20 cellular contexts compared by ENCODE assay signal in the genomic region with DNA sequence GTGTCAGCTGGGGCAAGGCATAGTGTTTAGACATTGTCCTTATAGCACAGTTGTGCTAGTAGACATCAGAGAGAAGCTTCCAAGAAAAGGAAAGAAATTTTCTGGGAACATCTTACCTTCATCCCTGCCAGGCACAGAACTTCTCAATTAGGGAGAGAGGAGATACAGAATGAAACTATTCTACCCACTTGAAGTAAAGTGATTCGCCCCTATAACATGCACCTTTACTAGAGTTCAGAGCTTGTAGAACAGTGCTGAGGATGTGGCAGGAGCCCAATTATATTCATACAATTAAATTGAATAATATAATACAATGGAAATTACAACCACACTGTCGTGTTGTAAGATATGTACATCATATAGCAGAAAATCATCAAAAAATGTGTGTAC.
A peak's percentile ranks its signal among the peaks of the same experiment; 100 is the strongest.
DNase-seq lines count a peak whose midpoint lies in the region; ATAC-seq and TF ChIP-seq lines count a peak whose summit lies in the region.
"Had no signal": no experiment of that assay in that cellular context is flagged by ENCODE, and none has a peak within 500 bp of the region (broad histone marks: within the 10 kb centered on the region; RNA-seq: fewer than 3 reads in every experiment).

No MANE protein-coding gene starts in this region.

- H3K27ac Mint-ChIP-seq in MCF 10A (ENCODE audit: low read depth, unreplicated experiment), result peak overlapping the region; percentile 60
- H3K27ac Mint-ChIP-seq: activated naive CD4-positive, alpha-beta T cell treated with anti-CD3 and anti-CD28 coated beads for 36 hours; natural killer cell treated with Interleukin-12 subunit alpha and Interleukin-12 subunit beta and Interleukin-15 and Interleukin-18, amount 100 ng/mL, for 72 hours; stimulated activated memory B cell treated with anti-CD40 and anti-IgM and Interleukin-4, amounts not matched to agents 10 μg/mL and 1 μg/mL and 100 μg/mL, for 72 hours; T-helper 2 cell treated with Interferon-gamma antibody and Interleukin-4, amounts not matched to agents 5 μg/mL and 100 μg/mL, for 36 hours had no signal

- H3K9me3 Mint-ChIP-seq in MCF 10A (ENCODE audit: unreplicated experiment), result peaks cover 3% of the 10 kb centered on the region
- H3K9me3 Mint-ChIP-seq: activated naive CD4-positive, alpha-beta T cell treated with anti-CD3 and anti-CD28 coated beads for 36 hours; activated T-cell treated with anti-CD3 and anti-CD28 coated beads, Interleukin-2, amount 50 U/mL, for 4 hours; stimulated activated memory B cell treated with anti-CD40 and anti-IgM and Interleukin-4, amounts not matched to agents 10 μg/mL and 1 μg/mL and 100 μg/mL, for 72 hours; T-helper 2 cell treated with Interferon-gamma antibody and Interleukin-4, amounts not matched to agents 5 μg/mL and 100 μg/mL, for 36 hours had no signal

- no peak overlapping the region for H3K9ac ChIP-seq in HUES64 (ENCODE audit: low read depth, low read length)
- no peak overlapping the region for H3K9ac ChIP-seq in skeletal muscle tissue (ENCODE audit: low read depth in 1 of 3, low read length in 3 of 3)

- H3K27me3 ChIP-seq in HUES64 (ENCODE audit: insufficient read depth, low read length), result no peaks in the 10 kb centered on the region
- H3K27me3 ChIP-seq in skeletal muscle tissue (ENCODE audit: control insufficient read depth in 3 of 3, insufficient read depth in 3 of 3, low read length in 3 of 3), result no peaks in the 10 kb centered on the region
- H3K27me3 ChIP-seq: ascending aorta, BE2C had no signal

- H3K27ac ChIP-seq in HUES64 (ENCODE audit: low read depth, low read length) (peak overlapping the region; percentile 14; the same call in 1 of the 2 replicates), skeletal muscle tissue (ENCODE audit: low read depth, low read length) (peak overlapping the region; percentile 31)
- H3K27ac ChIP-seq: ascending aorta, thoracic aorta had no signal

- POLR2A ChIA-PET in MCF 10A (lab: Yijun Ruan, JAX), result interaction anchor here (0.7 to 4.0 kb wide), 7 partner anchors 264 to 1068 kb away, joined by 3 to 23 read pairs (median 4); a partner anchor contains a TSS

- intact Hi-C loops in MCF 10A (cut with micrococcal nuclease), result no loop called here

- TF ChIP-seq CTCF in MCF 10A (IDR thresholded peaks at IDR 0.05; ENCODE audit: unreplicated experiment), result no peak
- no peak for TF ChIP-seq CTCF in GM13976 (IDR thresholded peaks at IDR 0.05; ENCODE audit: borderline replicate concordance, control extremely low read depth, extremely low read depth, insufficient read depth, missing control alignments)

- peaks cover 25% of the 10 kb centered on the region for H3K4me1 Mint-ChIP-seq in MCF 10A (ENCODE audit: insufficient read depth, unreplicated experiment)

- BruUV-seq in MCF 10A (replicated peaks; lab: Mats Ljungman, UMichigan), result no TSS peak

- DNase-seq in MCF 10A (ENCODE audit: unreplicated experiment) (no peak), kidney glomerular epithelial cell (lab: John Stamatoyannopoulos, UW) (peak; percentile 17), NOMO-1 treated with dmso at 0.1 percent for 144 hours (lab: John Stamatoyannopoulos, UW; ENCODE audit: unreplicated experiment) (no peak), GM13976 (ENCODE audit: low spot score) (no peak)
- DNase-seq: activated naive CD4-positive, alpha-beta T cell treated with anti-CD3 and anti-CD28 coated beads for 36 hours; activated T-cell treated with anti-CD3 and anti-CD28 coated beads, Interleukin-2, amount 50 U/mL, for 4 hours; BE2C; H7; mesendoderm; NCI-H1417 treated with DMSO at 0.1 percent for 48 hours; NCI-H774; PC-3 had no signal

- H3K4me1 ChIP-seq in HUES64 (ENCODE audit: insufficient read depth, low read length) (peaks cover 39% of the 10 kb centered on the region), skeletal muscle tissue (ENCODE audit: control insufficient read depth in 3 of 3, insufficient read depth in 3 of 3, low read length in 3 of 3) (peaks cover 7 to 12% (median 11%) of the 10 kb centered on the region in 3 donors)
- H3K4me1 ChIP-seq: ascending aorta, BE2C had no signal

- H3K36me3 ChIP-seq in HUES64 (ENCODE audit: insufficient read depth, low read length), result 0 out of 2 replicates have a peak, but pooled peaks cover 4% of the 10 kb centered on the region
- no peaks in the 10 kb centered on the region for H3K36me3 ChIP-seq in skeletal muscle tissue (ENCODE audit: control insufficient read depth in 3 of 3, insufficient read depth in 3 of 3, low read length in 3 of 3)
- H3K36me3 ChIP-seq: ascending aorta, BE2C, thoracic aorta had no signal

- in situ Hi-C loops in GM13976 (cut with MboI; ENCODE audit: low sequenced_read_pairs, unreplicated experiment), result no loop called here

- H3K4me3 ChIP-seq in HUES64 (ENCODE audit: low read length), result no peak overlapping the region
- no peak overlapping the region for H3K4me3 ChIP-seq in skeletal muscle tissue (ENCODE audit: low read length in 3 of 3)
- H3K4me3 ChIP-seq: ascending aorta, thoracic aorta had no signal

- H3K9me3 ChIP-seq in HUES64 (ENCODE audit: insufficient read depth, low read depth, low read length), result peaks cover 19% of the 10 kb centered on the region
- peaks cover 0 to 3% (median 0%) of the 10 kb centered on the region in 3 donors for H3K9me3 ChIP-seq in skeletal muscle tissue (ENCODE audit: control insufficient read depth in 3 of 3, low read length in 3 of 3)
- H3K9me3 ChIP-seq: ascending aorta, BE2C, thoracic aorta had no signal

- ATAC-seq in GM19397 (IDR thresholded peaks at IDR 0.05; ENCODE audit: unreplicated experiment), result no peak
- ATAC-seq: activated T-cell treated with anti-CD3 and anti-CD28 coated beads, Interleukin-2, amount 50 U/mL, for 4 hours; natural killer cell treated with Interleukin-12 subunit alpha and Interleukin-12 subunit beta and Interleukin-15 and Interleukin-18, amount 100 ng/mL, for 72 hours; PC-3; stimulated activated memory B cell treated with anti-CD40 and anti-IgM and Interleukin-4, amounts not matched to agents 10 μg/mL and 1 μg/mL and 100 μg/mL, for 72 hours had no signal

- no peak overlapping the region for H3K4me3 Mint-ChIP-seq in MCF 10A (ENCODE audit: unreplicated experiment)
- H3K4me3 Mint-ChIP-seq: activated naive CD4-positive, alpha-beta T cell treated with anti-CD3 and anti-CD28 coated beads for 36 hours; activated T-cell treated with anti-CD3 and anti-CD28 coated beads, Interleukin-2, amount 50 U/mL, for 4 hours; natural killer cell treated with Interleukin-12 subunit alpha and Interleukin-12 subunit beta and Interleukin-15 and Interleukin-18, amount 100 ng/mL, for 72 hours; stimulated activated memory B cell treated with anti-CD40 and anti-IgM and Interleukin-4, amounts not matched to agents 10 μg/mL and 1 μg/mL and 100 μg/mL, for 72 hours; T-helper 2 cell treated with Interferon-gamma antibody and Interleukin-4, amounts not matched to agents 5 μg/mL and 100 μg/mL, for 36 hours had no signal

- no CpG with 5 or more reads among the region's 2 CpGs for WGBS in HUES64

- H3K27me3 Mint-ChIP-seq in MCF 10A (ENCODE audit: insufficient read depth, unreplicated experiment), result no peaks in the 10 kb centered on the region
- H3K27me3 Mint-ChIP-seq: natural killer cell treated with Interleukin-12 subunit alpha and Interleukin-12 subunit beta and Interleukin-15 and Interleukin-18, amount 100 ng/mL, for 72 hours had no signal

- H3K36me3 Mint-ChIP-seq in MCF 10A (ENCODE audit: insufficient read depth, unreplicated experiment), result no peaks in the 10 kb centered on the region
- H3K36me3 Mint-ChIP-seq: natural killer cell treated with Interleukin-12 subunit alpha and Interleukin-12 subunit beta and Interleukin-15 and Interleukin-18, amount 100 ng/mL, for 72 hours; stimulated activated memory B cell treated with anti-CD40 and anti-IgM and Interleukin-4, amounts not matched to agents 10 μg/mL and 1 μg/mL and 100 μg/mL, for 72 hours had no signal

- CTCF ChIA-PET in MCF 10A (lab: Yijun Ruan, JAX), result interaction anchor here (0.5 to 1.7 kb wide), 4 partner anchors 248 to 1125 kb away, joined by 3 to 4 read pairs (median 3); no protein-coding TSS in a partner anchor
